14 cellular contexts compared by ENCODE assay signal in genomic region chr10:119221666-119222065, GRCh38. TPM values are rescaled to one million over a fixed set of nuclear protein-coding genes. Genes with fewer than 3 reads are reported as not detected.
DNase-seq lines count a peak whose midpoint lies in the region; ATAC-seq and TF ChIP-seq lines count a peak whose summit lies in the region.
"Had no signal": no experiment of that assay in that cellular context is flagged by ENCODE, and none has a peak within 500 bp of the region (broad histone marks: within the 10 kb centered on the region; RNA-seq: fewer than 3 reads in every experiment).

No MANE protein-coding gene starts in this region.

- no peaks in the 10 kb centered on the region for H3K36me3 Mint-ChIP-seq in activated T-cell treated with anti-CD3 and anti-CD28 coated beads, Interleukin-2, amount 50 U/mL, for 4 hours (ENCODE audit: insufficient read depth)
- H3K36me3 Mint-ChIP-seq: naive thymus-derived CD8-positive, alpha-beta T cell; WTC11 had no signal

- no peaks in the 10 kb centered on the region for H3K9me3 Mint-ChIP-seq in activated T-cell treated with anti-CD3 and anti-CD28 coated beads, Interleukin-2, amount 50 U/mL, for 4 hours
- H3K9me3 Mint-ChIP-seq: naive thymus-derived CD8-positive, alpha-beta T cell; WTC11 had no signal

- TF ChIP-seq POLR2A in suprapubic skin (IDR thresholded peaks at IDR 0.05) = no peak

- H3K27me3 Mint-ChIP-seq in activated T-cell treated with anti-CD3 and anti-CD28 coated beads, Interleukin-2, amount 50 U/mL, for 4 hours (ENCODE audit: low read depth) = no peaks in the 10 kb centered on the region

- H3K9ac ChIP-seq in adipocyte (ENCODE audit: low read length) = peak overlapping the region; percentile 57

- H3K27me3 ChIP-seq in adipocyte (replicated peaks; ENCODE audit: control insufficient read depth, insufficient read depth, low read length) (no peaks in the 10 kb centered on the region), suprapubic skin (no peaks in the 10 kb centered on the region), MG63 (no peaks in the 10 kb centered on the region)

- H3K4me1 ChIP-seq in adipocyte (ENCODE audit: control insufficient read depth, insufficient read depth, low read length) (peaks cover 46% of the 10 kb centered on the region), mesodermal cell (ENCODE audit: control insufficient read depth, insufficient read depth, low read length, poor library complexity, severe bottlenecking) (peaks cover 17% of the 10 kb centered on the region), suprapubic skin (peaks cover 31% of the 10 kb centered on the region)

- DNase-seq in activated T-cell treated with anti-CD3 and anti-CD28 coated beads, Interleukin-2, amount 50 U/mL, for 4 hours = no peak
- DNase-seq in activated T-cell treated with anti-CD3 and anti-CD28 coated beads, Interleukin-2, amount 50 U/mL, for 48 hours = no peak
- DNase-seq in adipocyte (ENCODE audit: low read depth) = no peak
- no peak for DNase-seq in suprapubic skin (ENCODE audit: low spot score in 2 of 2)
- no peak for DNase-seq in DMS53 (lab: John Stamatoyannopoulos, UW)
- no peak for DNase-seq in MG63
- DNase-seq in middle frontal gyrus (ENCODE audit: extremely low spot score, low spot score) = no peak
- DNase-seq: DND-41; MV-4-11; naive thymus-derived CD8-positive, alpha-beta T cell; NCI-H524 treated with DMSO at 0.1 percent for 48 hours; stimulated activated naive CD4-positive, alpha-beta T cell had no signal

- peak overlapping the region; percentile 73 for H3K4me3 ChIP-seq in adipocyte (ENCODE audit: low read length)
- no peak overlapping the region for H3K4me3 ChIP-seq in mesodermal cell (ENCODE audit: extremely low read depth, insufficient read depth, low read length, poor library complexity, severe bottlenecking)
- H3K4me3 ChIP-seq in suprapubic skin = no peak overlapping the region
- no peak overlapping the region for H3K4me3 ChIP-seq in MG63

- peak; percentile 86 to 89 for ATAC-seq in activated T-cell treated with anti-CD3 and anti-CD28 coated beads, Interleukin-2, amount 50 U/mL, for 4 hours
- ATAC-seq: naive thymus-derived CD8-positive, alpha-beta T cell had no signal

- no peak for TF ChIP-seq CTCF in suprapubic skin (IDR thresholded peaks at IDR 0.05)

- H3K9me3 ChIP-seq in adipocyte (ENCODE audit: control insufficient read depth, low read length) (no peaks in the 10 kb centered on the region), mesodermal cell (ENCODE audit: control insufficient read depth, low read length) (no peaks in the 10 kb centered on the region), suprapubic skin (no peaks in the 10 kb centered on the region), MG63 (no peaks in the 10 kb centered on the region)

- no peak overlapping the region for H3K4me3 Mint-ChIP-seq in activated T-cell treated with anti-CD3 and anti-CD28 coated beads, Interleukin-2, amount 50 U/mL, for 4 hours
- H3K4me3 Mint-ChIP-seq: naive thymus-derived CD8-positive, alpha-beta T cell; WTC11 had no signal

- peak overlapping the region; percentile 49 for H3K27ac ChIP-seq in mesodermal cell (ENCODE audit: low read depth, low read length, severe bottlenecking)
- H3K27ac ChIP-seq in suprapubic skin = peak overlapping the region; percentile 69

- H3K36me3 ChIP-seq in adipocyte (ENCODE audit: control insufficient read depth, insufficient read depth, low read length, severe bottlenecking) = no peaks in the 10 kb centered on the region
- H3K36me3 ChIP-seq in mesodermal cell (ENCODE audit: control insufficient read depth, insufficient read depth, low read length) = no peaks in the 10 kb centered on the region
- no peaks in the 10 kb centered on the region for H3K36me3 ChIP-seq in suprapubic skin
- H3K36me3 ChIP-seq in MG63 = no peaks in the 10 kb centered on the region

- H3K4me1 Mint-ChIP-seq in activated T-cell treated with anti-CD3 and anti-CD28 coated beads, Interleukin-2, amount 50 U/mL, for 4 hours (ENCODE audit: low read depth) = peaks cover 34% of the 10 kb centered on the region

- 71 to 100% methylated on average over 1 of the region's 1 CpG for WGBS in mesodermal cell (ENCODE audit: insufficient coverage in 2 of 2), 2 experiments
- 100% methylated on average over 1 of the region's 1 CpG for WGBS in suprapubic skin

- no peak for TF ChIP-seq EP300 in suprapubic skin (IDR thresholded peaks at IDR 0.05)

RNA-seq across cellular contexts. Expression of gene GRK5, which starts 14.3 kb away (rescaled TPM):
- 10 to 100 TPM; 14.0 to 15.6 (median 15.3) TPM for total RNA-seq in activated T-cell treated with anti-CD3 and anti-CD28 coated beads, Interleukin-2, amount 50 U/mL, for 4 hours
- polyA plus RNA-seq in mesodermal cell (2013, experiment 1 of 2) = 23.7 TPM
- polyA plus RNA-seq in mesodermal cell (2013, experiment 2 of 2) = 20.1 TPM
- 1 to 10 TPM; 4.8 to 9.0 (median 6.7) TPM for total RNA-seq in suprapubic skin
- total RNA-seq in MG63 (2014; rRNA removed; shearing (Covaris generic); ENCODE audit: low replicate concordance) = 18.3 and 22.8 TPM in 2 replicates

RNA-seq across cellular contexts. Expression of gene PRDX3, which starts 43.1 kb away (rescaled TPM):
- total RNA-seq in activated T-cell treated with anti-CD3 and anti-CD28 coated beads, Interleukin-2, amount 50 U/mL, for 4 hours = 100 to 1,000 TPM; 155 to 182 (median 167) TPM
- 239 TPM for polyA plus RNA-seq in mesodermal cell (2013, experiment 1 of 2)
- 238 TPM for polyA plus RNA-seq in mesodermal cell (2013, experiment 2 of 2)
- total RNA-seq in suprapubic skin = 10 to 100 TPM; 58.8 to 78.3 (median 62.1) TPM
- total RNA-seq in MG63 (2014; rRNA removed; shearing (Covaris generic); ENCODE audit: low replicate concordance) = 203 and 261 TPM in 2 replicates

RNA-seq across cellular contexts. Expression of gene SFXN4, which starts 56.2 kb away (rescaled TPM):
- total RNA-seq in activated T-cell treated with anti-CD3 and anti-CD28 coated beads, Interleukin-2, amount 50 U/mL, for 4 hours = 10 to 100 TPM; 65.3 to 90.1 (median 72.8) TPM
- polyA plus RNA-seq in mesodermal cell (2013, experiment 1 of 2) = 9.5 TPM
- 7.7 TPM for polyA plus RNA-seq in mesodermal cell (2013, experiment 2 of 2)
- total RNA-seq in suprapubic skin = 10 to 100 TPM; 12.2 to 37.4 (median 15.0) TPM
- 24.4 and 28.6 TPM in 2 replicates for total RNA-seq in MG63 (2014; rRNA removed; shearing (Covaris generic); ENCODE audit: low replicate concordance)
